ENCODE assay signal across 9 cellular contexts in the genomic region with DNA sequence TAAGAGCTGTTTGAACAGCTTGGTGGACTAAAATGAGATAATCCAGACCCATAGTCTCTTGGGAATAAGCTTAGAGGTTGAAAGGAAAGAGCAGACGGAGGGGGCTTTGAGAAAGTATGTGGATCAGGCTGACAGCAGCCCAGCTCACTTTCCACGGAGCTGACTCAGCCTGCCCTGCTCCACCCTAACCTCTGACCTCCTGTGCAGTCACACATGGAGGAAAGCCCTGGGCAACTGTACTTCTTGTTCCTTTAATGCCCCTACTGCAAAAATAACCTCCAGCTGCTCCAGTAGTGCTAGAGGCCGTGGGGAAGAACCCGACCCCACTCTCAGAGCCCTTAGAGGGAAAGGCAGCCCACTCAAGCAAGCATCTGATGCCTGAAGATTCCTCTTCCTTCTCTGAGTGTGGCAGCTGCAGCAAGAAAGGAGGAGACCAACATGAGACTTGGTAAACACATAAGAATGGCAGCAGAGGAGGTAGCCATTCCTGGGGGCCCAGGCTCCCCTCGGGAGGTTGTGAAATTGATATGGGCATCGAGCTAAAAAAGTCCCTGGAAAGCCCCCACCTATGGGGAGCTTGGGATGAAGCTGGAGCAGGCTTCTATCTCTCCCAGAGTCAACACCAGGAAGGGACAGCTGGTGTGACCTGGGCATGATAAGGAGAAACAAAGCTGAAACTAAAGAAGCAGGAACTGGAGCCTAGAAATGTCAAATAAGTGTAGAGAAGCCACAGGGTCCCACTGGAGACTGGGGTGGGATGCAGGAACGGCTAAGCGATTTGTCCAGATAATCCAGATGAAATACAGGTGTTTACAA.
A peak's percentile ranks its signal among the peaks of the same experiment; 100 is the strongest.
DNase-seq lines count a peak whose midpoint lies in the region; ATAC-seq and TF ChIP-seq lines count a peak whose summit lies in the region.
"Had no signal": no experiment of that assay in that cellular context is flagged by ENCODE, and none has a peak within 500 bp of the region (broad histone marks: within the 10 kb centered on the region; RNA-seq: fewer than 3 reads in every experiment).

No MANE protein-coding gene starts in this region.

- intact Hi-C loops in breast epithelium (cut with DNase I; ENCODE audit: low total_unique reads), result no loop called here

- no peaks in the 10 kb centered on the region for H3K4me1 ChIP-seq in breast epithelium

- H3K36me3 ChIP-seq in KOPT-K1 (ENCODE audit: insufficient read depth, low read length) (no peaks in the 10 kb centered on the region), breast epithelium (no peaks in the 10 kb centered on the region), H7 (replicated peaks; ENCODE audit: control insufficient read depth, insufficient read depth, low read length) (no peaks in the 10 kb centered on the region)

- H3K27me3 ChIP-seq in breast epithelium (no peaks in the 10 kb centered on the region), H7 (ENCODE audit: control insufficient read depth, insufficient read depth, low read length) (no peaks in the 10 kb centered on the region; the same call in 1 of the 2 replicates)

- H3K4me3 ChIP-seq in breast epithelium (no peak overlapping the region), H7 (ENCODE audit: insufficient read depth, low read depth, low read length) (no peak overlapping the region)

- in situ Hi-C loops in ACHN (cut with HindIII; ENCODE audit: low pct_ligation_motif_present, low pct_unique_long_range_greater_than_20kb, low sequenced_read_pairs), result no loop called here

- no peak for TF ChIP-seq CTCF in breast epithelium (IDR thresholded peaks at IDR 0.05)

- no peaks in the 10 kb centered on the region for H3K9me3 ChIP-seq in KOPT-K1 (ENCODE audit: insufficient read depth, low read length, poor library complexity, severe bottlenecking)
- H3K9me3 ChIP-seq in breast epithelium, result no peaks in the 10 kb centered on the region

- DNase-seq in ACHN (peak; percentile 26), breast epithelium (ENCODE audit: low spot score in 2 of 2) (no peak), myocyte (ENCODE audit: low read depth) (peak; percentile 55), DMS79 (lab: John Stamatoyannopoulos, UW) (no peak), H7 (no peak), NCI-H1092 (lab: John Stamatoyannopoulos, UW) (no peak)
- DNase-seq: CD4-positive, alpha-beta T cell had no signal

- peak overlapping the region; percentile 27 for H3K27ac ChIP-seq in KOPT-K1 (ENCODE audit: low read depth, low read length, poor library complexity, severe bottlenecking)
- H3K27ac ChIP-seq in breast epithelium, result peak overlapping the region; percentile 6 to 57

- no peak for TF ChIP-seq POLR2A in breast epithelium (IDR thresholded peaks at IDR 0.05)

- ATAC-seq in GM18909 (IDR thresholded peaks at IDR 0.05; ENCODE audit: poor library complexity, unreplicated experiment), result no peak

Comparison
In these comparisons a context has a peak if more than half of its experiments do, and no peak if none do; other contexts are left out.
1. DNase-seq: peak in ACHN (single experiment) and myocyte (single experiment); none in breast epithelium (0 of 2), DMS79 (single experiment), H7 (single experiment) and NCI-H1092 (single experiment).